19 cellular contexts compared by ENCODE assay signal in genomic region chr16:85753559-85753958, GRCh38. TPM values are rescaled to one million over a fixed set of nuclear protein-coding genes. Genes with fewer than 3 reads are reported as not detected.
DNase-seq lines count a peak whose midpoint lies in the region; ATAC-seq and TF ChIP-seq lines count a peak whose summit lies in the region.
"Had no signal": no experiment of that assay in that cellular context is flagged by ENCODE, and none has a peak within 500 bp of the region (broad histone marks: within the 10 kb centered on the region; RNA-seq: fewer than 3 reads in every experiment).

No MANE protein-coding gene starts in this region.

- POLR2A ChIA-PET in PC-9 (lab: Charles Lee; ENCODE audit: unreplicated experiment) = no interaction called here
- POLR2A ChIA-PET in activated CD4-positive, alpha-beta memory T cell treated with anti-CD3 and anti-CD28 coated beads, Interleukin-2, amount 10 ng/mL, durations not matched to agents 7 days and 5 days (lab: Charles Lee) = no interaction called here

- ATAC-seq in left colon = peak; percentile 30
- ATAC-seq in GM18505 (IDR thresholded peaks at IDR 0.05; ENCODE audit: unreplicated experiment) = no peak
- ATAC-seq: activated CD4-positive, alpha-beta T cell treated with anti-CD3 and anti-CD28 coated beads for 36 hours; activated T-helper 17 cell treated with anti-CD3 and anti-CD28 coated beads, Interleukin-2, amount 50 U/mL, for 72 hours; naive thymus-derived CD4-positive, alpha-beta T cell had no signal

- no peak overlapping the region for H3K27ac Mint-ChIP-seq in activated CD4-positive, alpha-beta memory T cell treated with anti-CD3 and anti-CD28 coated beads, Interleukin-2, amount 10 ng/mL, durations not matched to agents 7 days and 5 days
- H3K27ac Mint-ChIP-seq: activated CD4-positive, alpha-beta T cell treated with anti-CD3 and anti-CD28 coated beads for 36 hours; activated T-helper 17 cell treated with anti-CD3 and anti-CD28 coated beads, Interleukin-2, amount 50 U/mL, for 72 hours; naive thymus-derived CD4-positive, alpha-beta T cell had no signal

- H3K36me3 Mint-ChIP-seq in activated CD4-positive, alpha-beta memory T cell treated with anti-CD3 and anti-CD28 coated beads, Interleukin-2, amount 10 ng/mL, durations not matched to agents 7 days and 5 days (ENCODE audit: low read depth) = no peaks in the 10 kb centered on the region
- H3K36me3 Mint-ChIP-seq: naive thymus-derived CD4-positive, alpha-beta T cell had no signal

- H3K4me3 ChIP-seq in PC-9 = no peak overlapping the region
- H3K4me3 ChIP-seq: lung had no signal

- H4K20me1 ChIP-seq in PC-9 (ENCODE audit: insufficient read depth) = no peaks in the 10 kb centered on the region

- H3K9me3 Mint-ChIP-seq in activated CD4-positive, alpha-beta memory T cell treated with anti-CD3 and anti-CD28 coated beads, Interleukin-2, amount 10 ng/mL, durations not matched to agents 7 days and 5 days = no peaks in the 10 kb centered on the region
- H3K9me3 Mint-ChIP-seq: activated T-helper 17 cell treated with anti-CD3 and anti-CD28 coated beads, Interleukin-2, amount 50 U/mL, for 72 hours had no signal

- DNase-seq in NCI-H1105 treated with DMSO at 0.1 percent for 48 hours (lab: John Stamatoyannopoulos, UW) (peak; percentile 51), NCI-H1105 (lab: John Stamatoyannopoulos, UW) (no peak), PC-9 (peak; percentile 25 to 77), left colon (no peak), C1 segment of cervical spinal cord (lab: John Stamatoyannopoulos, UW) (no peak)
- DNase-seq in stimulated activated naive CD4-positive, alpha-beta T cell (lab: John Stamatoyannopoulos, UW) = no peak
- no peak for DNase-seq in activated CD4-positive, alpha-beta memory T cell treated with anti-CD3 and anti-CD28 coated beads, Interleukin-2, amount 10 ng/mL, durations not matched to agents 7 days and 5 days
- DNase-seq: activated CD4-positive, alpha-beta T cell treated with anti-CD3 and anti-CD28 coated beads for 36 hours; hypothalamus; KG1; naive thymus-derived CD4-positive, alpha-beta T cell; NCI-H774; posterior cingulate gyrus; stimulated activated CD4-positive, alpha-beta T cell treated with anti-CD3 and anti-CD28 coated beads, Interleukin-2, amount 100 ng/mL, for 48 hours; T1000 had no signal

- H3K27me3 ChIP-seq in PC-9 (ENCODE audit: insufficient read depth, low read depth) = no peaks in the 10 kb centered on the region
- H3K27me3 ChIP-seq: foreskin keratinocyte had no signal

- BruUV-seq in PC-9 (replicated peaks; lab: Mats Ljungman, UMichigan) = no TSS peak

- intact Hi-C loops in PC-9 (cut with micrococcal nuclease; ENCODE audit: unreplicated experiment) (no loop called here), left colon (cut with DNase I, micrococcal nuclease) (no loop called here)

- TF ChIP-seq CTCF in PC-9 (conservative IDR thresholded peaks at IDR 0.05) = no peak

- H3K27me3 Mint-ChIP-seq in activated CD4-positive, alpha-beta memory T cell treated with anti-CD3 and anti-CD28 coated beads, Interleukin-2, amount 10 ng/mL, durations not matched to agents 7 days and 5 days = peaks cover 28% of the 10 kb centered on the region

- H3K4me1 ChIP-seq in PC-9 (replicated peaks; ENCODE audit: insufficient read depth) = peaks cover 45% of the 10 kb centered on the region

- no peak overlapping the region for H2AFZ ChIP-seq in PC-9

- CTCF ChIA-PET in PC-9 (lab: Charles Lee) = no interaction called here
- CTCF ChIA-PET in activated CD4-positive, alpha-beta memory T cell treated with anti-CD3 and anti-CD28 coated beads, Interleukin-2, amount 10 ng/mL, durations not matched to agents 7 days and 5 days (lab: Charles Lee) = no interaction called here

- H3K9me3 ChIP-seq in PC-9 (ENCODE audit: insufficient read depth, low read depth) = no peaks in the 10 kb centered on the region

- H3K4me3 Mint-ChIP-seq in activated CD4-positive, alpha-beta memory T cell treated with anti-CD3 and anti-CD28 coated beads, Interleukin-2, amount 10 ng/mL, durations not matched to agents 7 days and 5 days = no peak overlapping the region
- H3K4me3 Mint-ChIP-seq: activated CD4-positive, alpha-beta T cell treated with anti-CD3 and anti-CD28 coated beads for 36 hours; activated T-helper 17 cell treated with anti-CD3 and anti-CD28 coated beads, Interleukin-2, amount 50 U/mL, for 72 hours had no signal

- H3K4me1 Mint-ChIP-seq in activated CD4-positive, alpha-beta memory T cell treated with anti-CD3 and anti-CD28 coated beads, Interleukin-2, amount 10 ng/mL, durations not matched to agents 7 days and 5 days = peaks cover 8% of the 10 kb centered on the region

- no peak overlapping the region for H3K27ac ChIP-seq in PC-9
- H3K27ac ChIP-seq: foreskin keratinocyte had no signal

- TF ChIP-seq POLR2A in GM18505 (IDR thresholded peaks at IDR 0.05; ENCODE audit: borderline replicate concordance, extremely low read depth, insufficient read depth, insufficient read length) = no peak

- no peaks in the 10 kb centered on the region for H3K36me3 ChIP-seq in PC-9 (ENCODE audit: low read depth)

- H3F3A ChIP-seq in PC-9 (ENCODE audit: insufficient read depth, low read depth) = peaks cover 18% of the 10 kb centered on the region; the same call in 1 of the 2 replicates

- no peaks in the 10 kb centered on the region for H3K9me2 ChIP-seq in PC-9 (ENCODE audit: insufficient read depth)

- peaks cover 20% of the 10 kb centered on the region for H3K79me2 ChIP-seq in PC-9 (ENCODE audit: low read depth)

- H3K4me2 ChIP-seq in PC-9 = peak overlapping the region; percentile 91

RNA-seq across cellular contexts. Expression of gene C16orf74, which starts 2.7 kb away (rescaled TPM):
- total RNA-seq in PC-9 (2021) = 44.3 and 51.6 TPM in 2 replicates
- 1 to 10 TPM in 1 of 2 donors, under 1 TPM in 1; 0.52 to 1.6 TPM for total RNA-seq in left colon
- under 1 TPM; 0.33 to 0.53 TPM for total RNA-seq in activated CD4-positive, alpha-beta memory T cell treated with anti-CD3 and anti-CD28 coated beads, Interleukin-2, amount 10 ng/mL, durations not matched to agents 7 days and 5 days

RNA-seq across cellular contexts. Expression of gene EMC8, which starts 45.8 kb away (rescaled TPM):
- total RNA-seq in PC-9 (2021) (38.2 and 44.0 TPM in 2 replicates), left colon (10 to 100 TPM; 31.2 to 31.3 TPM)
- 10 to 100 TPM; 25.0 to 25.6 TPM for total RNA-seq in activated CD4-positive, alpha-beta memory T cell treated with anti-CD3 and anti-CD28 coated beads, Interleukin-2, amount 10 ng/mL, durations not matched to agents 7 days and 5 days

RNA-seq across cellular contexts. Expression of gene COX4I1, which starts 45.9 kb away (rescaled TPM):
- 468 and 545 TPM in 2 replicates for total RNA-seq in PC-9 (2021)
- 1,000 to 10,000 TPM; 1,115 to 1,368 TPM for total RNA-seq in left colon
- total RNA-seq in activated CD4-positive, alpha-beta memory T cell treated with anti-CD3 and anti-CD28 coated beads, Interleukin-2, amount 10 ng/mL, durations not matched to agents 7 days and 5 days = 100 to 1,000 TPM; 450 to 456 TPM

Comparison
In these comparisons a context has a peak if more than half of its experiments do, and no peak if none do; other contexts are left out.
1. DNase-seq: peak in NCI-H1105 treated with DMSO at 0.1 percent for 48 hours (single experiment) and PC-9 (2 of 2); none in NCI-H1105 (single experiment), left colon (0 of 2), stimulated activated naive CD4-positive, alpha-beta T cell (0 of 6), activated CD4-positive, alpha-beta memory T cell treated with anti-CD3 and anti-CD28 coated beads, Interleukin-2, amount 10 ng/mL, durations not matched to agents 7 days and 5 days (single experiment) and C1 segment of cervical spinal cord (0 of 14).
2. RNA of gene C16orf74, which starts 2.7 kb away (total RNA-seq): 44.3 to 51.6 TPM in PC-9; 0.52 to 1.6 TPM in left colon and 0.33 to 0.53 TPM in activated CD4-positive, alpha-beta memory T cell treated with anti-CD3 and anti-CD28 coated beads, Interleukin-2, amount 10 ng/mL, durations not matched to agents 7 days and 5 days; every median in the first group is over 10 times any median in the second.